In the genomic region with DNA sequence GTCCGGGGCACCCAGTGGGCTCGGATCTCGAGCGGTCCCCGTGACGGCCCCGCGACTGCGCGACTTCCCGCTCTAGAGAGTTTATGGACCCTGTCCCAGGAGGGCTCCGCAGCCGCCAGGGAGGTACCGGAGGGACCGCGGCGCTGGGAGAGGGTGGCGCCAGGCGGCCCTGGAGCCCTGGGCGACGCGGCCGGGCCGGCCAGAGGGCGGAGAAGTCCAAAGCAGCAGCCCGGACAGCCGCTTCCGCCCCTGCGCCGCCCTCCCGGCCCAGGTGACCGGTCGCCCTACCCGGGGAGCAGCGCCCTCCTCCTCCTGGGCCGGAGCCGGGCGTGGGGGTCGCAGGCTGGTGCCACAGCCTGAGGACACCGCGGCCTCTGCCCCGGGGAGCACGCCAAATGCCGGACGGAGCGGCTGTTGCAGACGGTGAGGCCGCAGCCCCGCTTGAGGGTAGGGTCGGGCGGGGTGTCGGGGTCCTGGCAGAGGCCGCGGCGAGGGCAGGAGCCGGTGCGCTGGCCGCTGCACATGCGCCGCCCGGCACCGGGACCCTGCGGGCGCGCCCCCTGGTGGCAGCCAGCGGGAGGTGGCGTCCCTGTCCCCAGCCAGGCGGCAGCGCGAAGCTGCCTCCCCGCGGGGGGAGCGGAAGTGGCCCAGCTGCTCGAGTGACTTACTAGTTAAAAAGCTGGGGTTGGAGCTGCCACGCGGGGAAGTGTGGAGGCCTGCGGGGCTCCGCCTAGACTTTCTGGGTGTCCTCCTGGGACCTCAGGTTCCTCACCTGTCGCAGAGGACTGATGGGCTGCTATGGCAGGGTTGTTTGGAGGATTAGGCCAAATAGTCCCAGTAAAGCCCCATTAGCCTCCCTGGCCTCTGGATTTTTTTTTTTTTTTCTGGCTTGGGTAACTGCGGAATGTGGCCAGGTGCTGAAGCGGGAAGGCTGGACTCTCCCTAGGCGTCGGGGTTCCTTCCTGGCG, we compare ENCODE assay signal across 8 cellular contexts. TPM values are rescaled to one million over a fixed set of nuclear protein-coding genes. Genes with fewer than 3 reads are reported as not detected.
DNase-seq lines count a peak whose midpoint lies in the region; ATAC-seq, FAIRE-seq and TF ChIP-seq lines count a peak whose summit lies in the region.

No MANE protein-coding gene starts in this region.

- no peak for FAIRE-seq in frontal cortex (lab: Jason Lieb, UNC)

- peak overlapping the region; percentile 47 for H3K27ac Mint-ChIP-seq in Calu3 (ENCODE audit: unreplicated experiment)

- no TSS peak for BruUV-seq in Calu3 (replicated peaks; lab: Mats Ljungman, UMichigan)

- H2AK5ac ChIP-seq in neuronal stem cell (ENCODE audit: low read depth, low read length): peak overlapping the region; percentile 63

- WGBS in neuronal stem cell (ENCODE audit: extremely low coverage in 2 of 2, insufficient read length in 2 of 2, insufficient replicate concordance in 1 of 2), 2 donors: no CpG with 5 or more reads among the region's 84 CpGs

- peaks cover 3% of the 10 kb centered on the region for H3K79me1 ChIP-seq in neuronal stem cell (ENCODE audit: low read depth, low read length)

- H3K36me3 ChIP-seq in Peyer's patch (no peaks in the 10 kb centered on the region), neuronal stem cell (replicated peaks in 1 of 2; ENCODE audit: control insufficient read depth in 2 of 2, insufficient read depth in 2 of 2, low read length in 2 of 2) (no peaks in the 10 kb centered on the region), stomach smooth muscle (ENCODE audit: control insufficient read depth in 2 of 2, insufficient read depth in 2 of 2, low read length in 2 of 2) (no peaks in the 10 kb centered on the region)

- no peaks in the 10 kb centered on the region for H3K9me3 ChIP-seq in Peyer's patch
- peaks cover 0 to 4% of the 10 kb centered on the region in 2 donors for H3K9me3 ChIP-seq in neuronal stem cell (replicated peaks in 1 of 2; ENCODE audit: control insufficient read depth in 2 of 2, insufficient read depth in 1 of 2, low read depth in 1 of 2, low read length in 2 of 2)
- peaks cover 0 to 3% of the 10 kb centered on the region in 2 donors for H3K9me3 ChIP-seq in stomach smooth muscle (ENCODE audit: control insufficient read depth in 2 of 2, low read length in 2 of 2)

- H3K4me1 Mint-ChIP-seq in Calu3 (ENCODE audit: low read depth, unreplicated experiment): no peaks in the 10 kb centered on the region

- H3K27me3 ChIP-seq in Peyer's patch (no peaks in the 10 kb centered on the region), neuronal stem cell (ENCODE audit: control insufficient read depth in 3 of 3, insufficient read depth in 3 of 3, low read depth in 1 of 3, low read length in 3 of 3) (peaks cover 0 to 2% (median 0%) of the 10 kb centered on the region in 3 experiments), stomach smooth muscle (ENCODE audit: control insufficient read depth in 1 of 2, insufficient read depth in 2 of 2, low read length in 2 of 2) (no peaks in the 10 kb centered on the region)

- peak overlapping the region; percentile 94 for H3K14ac ChIP-seq in neuronal stem cell (ENCODE audit: low read length)

- peak overlapping the region; percentile 89 for H3K4ac ChIP-seq in neuronal stem cell (ENCODE audit: low read length)

- peak overlapping the region; percentile 51 for H3K4me3 Mint-ChIP-seq in Calu3 (ENCODE audit: low read depth, unreplicated experiment)

- H2BK5ac ChIP-seq in neuronal stem cell (ENCODE audit: low read length): no peak overlapping the region

- peak overlapping the region; percentile 91 for H3K23ac ChIP-seq in neuronal stem cell (ENCODE audit: low read depth, low read length, poor library complexity)

- peak overlapping the region; percentile 96 for H2AFZ ChIP-seq in neuronal stem cell (ENCODE audit: low read length)

- H3K27me3 Mint-ChIP-seq in Calu3 (ENCODE audit: unreplicated experiment): no peaks in the 10 kb centered on the region

- H2BK12ac ChIP-seq in neuronal stem cell (ENCODE audit: low read length): no peak overlapping the region

- H4K8ac ChIP-seq in neuronal stem cell (ENCODE audit: low read depth, low read length): peak overlapping the region; percentile 92

- peak overlapping the region; percentile 98 for H3K18ac ChIP-seq in neuronal stem cell (ENCODE audit: low read length)

- DNase-seq in Calu3 (peak; percentile 94), HT1080 (ENCODE audit: low read depth) (peak; percentile 60), Peyer's patch (peak; percentile 88 to 94 (median 89)), activated gamma-delta T cell treated with Interleukin-2 at 50 U/mL for 16 hours (peak; percentile 88), frontal cortex (ENCODE audit: low spot score in 2 of 2) (peak; percentile 82 to 90), neuronal stem cell (ENCODE audit: low spot score) (peak; percentile 80)

- intact Hi-C loops in Calu3 (cut with micrococcal nuclease; ENCODE audit: unreplicated experiment): loop anchor here (2.0 kb wide), 1 partner anchor 62 kb away; no protein-coding TSS in a partner anchor

- H4K91ac ChIP-seq in neuronal stem cell (ENCODE audit: low read depth, low read length, poor library complexity): peak overlapping the region; percentile 39

- TF ChIP-seq POLR2A in Peyer's patch (IDR thresholded peaks at IDR 0.05): no peak

- no peak overlapping the region for H2BK120ac ChIP-seq in neuronal stem cell (ENCODE audit: low read depth, low read length)

- H3K4me3 ChIP-seq in Peyer's patch: peak overlapping the region; percentile 66 to 82 (median 80)
- peak overlapping the region; percentile 41 to 87 for H3K4me3 ChIP-seq in neuronal stem cell (ENCODE audit: low read length in 2 of 2)
- H3K4me3 ChIP-seq in stomach smooth muscle (ENCODE audit: low read length in 2 of 2): peak overlapping the region; percentile 62 to 78

- H2BK15ac ChIP-seq in neuronal stem cell (ENCODE audit: low read length): peak overlapping the region; percentile 85

- peak overlapping the region; percentile 86 for H3K4me2 ChIP-seq in neuronal stem cell (ENCODE audit: insufficient read depth, low read length, poor library complexity, severe bottlenecking)

- TF ChIP-seq CTCF in Calu3 (IDR thresholded peaks at IDR 0.05; ENCODE audit: unreplicated experiment) (peak; percentile 96), Peyer's patch (IDR thresholded peaks at IDR 0.05) (peak; percentile 91 to 99 (median 97))

- H3K4me1 ChIP-seq in Peyer's patch (peaks cover 0 to 11% (median 5%) of the 10 kb centered on the region in 4 donors), neuronal stem cell (ENCODE audit: control insufficient read depth in 2 of 2, insufficient read depth in 1 of 2, low read depth in 1 of 2, low read length in 2 of 2) (peaks cover 0 to 2% of the 10 kb centered on the region in 2 donors), stomach smooth muscle (ENCODE audit: control insufficient read depth, insufficient read depth, low read length) (peaks cover 20% of the 10 kb centered on the region)

- H3K9ac ChIP-seq in neuronal stem cell (ENCODE audit: low read depth, low read length, poor library complexity) (peak overlapping the region; percentile 94), stomach smooth muscle (ENCODE audit: low read length in 2 of 2) (peak overlapping the region; percentile 74 to 76)

- H3K9me3 Mint-ChIP-seq in Calu3 (ENCODE audit: low read depth, unreplicated experiment): no peaks in the 10 kb centered on the region

- H3K36me3 Mint-ChIP-seq in Calu3 (ENCODE audit: insufficient read depth, unreplicated experiment): no peaks in the 10 kb centered on the region

- CTCF ChIA-PET in Calu3 (lab: Charles Lee): interaction anchor here (0.6 to 1.0 kb wide), 3 partner anchors 17 to 253 kb away, joined by 5 to 6 read pairs (median 6); a partner anchor contains a TSS

- peak; percentile 97 for ATAC-seq in GM21360 (IDR thresholded peaks at IDR 0.05; ENCODE audit: unreplicated experiment)

- peak overlapping the region; percentile 25 to 80 (median 55) for H3K27ac ChIP-seq in Peyer's patch
- H3K27ac ChIP-seq in neuronal stem cell (replicated peaks; ENCODE audit: low read length): no peak overlapping the region
- no peak overlapping the region for H3K27ac ChIP-seq in stomach smooth muscle (ENCODE audit: low read length)

RNA-seq across cellular contexts. Expression of a gene that starts 20.9 kb away (rescaled TPM):
- total RNA-seq in Calu3 (2022): 6.5 and 7.0 TPM in 2 replicates
- total RNA-seq in HT1080 (2014; rRNA removed; shearing (Covaris generic)): 5.3 and 5.7 TPM in 2 replicates
- 1.7 and 2.5 TPM in 2 replicates for polyA plus RNA-seq in HT1080 (2015; cell fraction: cytosol; rRNA removed)
- polyA plus RNA-seq in HT1080 (2015; cell fraction: nucleus; rRNA removed): 6.0 and 6.5 TPM in 2 replicates
- total RNA-seq in Peyer's patch: 10 to 100 TPM in 2 of 4 donors, 1 to 10 TPM in 2; 3.9 to 32.2 (median 10.6) TPM
- 48.1 TPM for total RNA-seq in frontal cortex
- polyA plus RNA-seq in neuronal stem cell (2013, experiment 1 of 2): 17.7 TPM
- 16.0 TPM for polyA plus RNA-seq in neuronal stem cell (2013, experiment 2 of 2)

Comparison
In these comparisons a context has a peak if more than half of its experiments do, and no peak if none do; other contexts are left out.
1. H3K27ac ChIP-seq: peak in Peyer's patch (4 of 4); none in neuronal stem cell (single experiment) and stomach smooth muscle (single experiment).
2. Peak in every context shown above with its lines, with median percentiles within 50 percentile points of each other: DNase-seq and H3K4me3 ChIP-seq.